1 cellular context compared by ENCODE assay signal in genomic region chr11:71326328-71326940, GRCh38.
TF ChIP-seq lines count a peak whose summit lies in the region.

No MANE protein-coding gene starts in this region.

TF ChIP-seq in H1, 55 proteins besides CTCF, POLR2A, EP300 and RAD21:
- TF ChIP-seq POLR2AphosphoS5 (IDR thresholded peaks at IDR 0.05; ENCODE audit: low read depth, low read length) (no peak), CEBPB (IDR thresholded peaks at IDR 0.05; ENCODE audit: low read depth, low read length) (no peak), KDM5A (IDR thresholded peaks at IDR 0.05; ENCODE audit: low read length) (no peak), RFX5 (IDR thresholded peaks at IDR 0.05; ENCODE audit: borderline replicate concordance, low read depth, low read length) (no peak), SP2 (IDR thresholded peaks at IDR 0.05; ENCODE audit: low read length) (no peak), MAX (IDR thresholded peaks at IDR 0.05) (no peak), HDAC6 (IDR thresholded peaks at IDR 0.05; ENCODE audit: low read depth, low read length) (no peak), E2F6 (IDR thresholded peaks at IDR 0.05) (no peak), GABPA (IDR thresholded peaks at IDR 0.05; ENCODE audit: borderline replicate concordance, insufficient read depth, low read length) (no peak), KDM1A (IDR thresholded peaks at IDR 0.05; ENCODE audit: borderline replicate concordance, low read length) (no peak), ZNF274 (IDR thresholded peaks at IDR 0.05; ENCODE audit: borderline replicate concordance, extremely low read depth, low read length) (no peak), SP1 (IDR thresholded peaks at IDR 0.05; ENCODE audit: low read depth, low read length) (no peak), EZH2 (IDR thresholded peaks at IDR 0.05; ENCODE audit: low read depth, low read length, severe bottlenecking) (no peak), NRF1 (IDR thresholded peaks at IDR 0.05; ENCODE audit: low read depth, low read length) (no peak), RBBP5 (IDR thresholded peaks at IDR 0.05; ENCODE audit: borderline replicate concordance, low read depth, low read length) (no peak), MAFK (IDR thresholded peaks at IDR 0.05; ENCODE audit: low read depth, low read length) (no peak), BCL11A (IDR thresholded peaks at IDR 0.05; ENCODE audit: low read depth in 2 of 2, low read length in 2 of 2) (no peak), TAF1 (IDR thresholded peaks at IDR 0.05; ENCODE audit: low read depth, low read length) (no peak)
